Comparison of ENCODE assay signal across 15 cellular contexts in the genomic region with DNA sequence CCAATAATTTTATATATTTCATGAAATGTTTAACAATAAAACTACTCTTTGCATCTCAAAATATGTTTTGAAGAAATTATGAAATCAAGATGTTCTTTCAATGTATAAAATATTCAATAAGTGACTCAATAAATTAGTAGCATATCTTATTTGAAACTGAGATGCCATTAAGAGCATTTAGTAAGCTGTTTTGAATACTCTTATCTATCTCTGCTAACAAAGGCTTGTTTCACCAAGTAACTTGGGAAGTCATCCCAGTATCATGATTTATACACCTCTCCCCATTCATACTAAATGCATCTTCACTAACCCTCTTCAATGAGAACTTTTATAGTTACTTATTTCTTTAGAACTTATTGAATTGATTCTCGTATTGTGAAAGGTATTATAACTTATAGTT.
"Had no signal": no experiment of that assay in that cellular context is flagged by ENCODE, and none has a peak within 500 bp of the region (broad histone marks: within the 10 kb centered on the region; RNA-seq: fewer than 3 reads in every experiment).

No MANE protein-coding gene starts in this region.

- H3K27ac ChIP-seq: cardiac muscle cell, spleen, tibial nerve had no signal

- DNase-seq: activated CD4-positive, alpha-beta T cell treated with anti-CD3 and anti-CD28 coated beads for 1 hour; activated CD4-positive, alpha-beta T cell treated with anti-CD3 and anti-CD28 coated beads, Interleukin-2, amount 10 ng/mL, durations not matched to agents 7 days and 5 days; activated CD8-positive, alpha-beta T cell treated with anti-CD3 and anti-CD28 coated beads for 36 hours; activated naive CD8-positive, alpha-beta T cell treated with anti-CD3 and anti-CD28 coated beads, Interleukin-2, amount 50 U/mL, for 24 hours; activated T-cell treated with anti-CD3 and anti-CD28 coated beads, Interleukin-2, amount 50 U/mL, for 4 hours; cortex of kidney; foreskin melanocyte; left lung; mesendoderm; spleen; stimulated activated naive CD4-positive, alpha-beta T cell; T-helper 2 cell had no signal

- H3K4me3 ChIP-seq: cardiac muscle cell, left lung, lung, spleen, tibial nerve had no signal

- H3K27me3 ChIP-seq: cardiac muscle cell, left lung, spleen, tibial nerve had no signal

- H3K4me1 ChIP-seq: spleen had no signal

- H3K36me3 ChIP-seq: cardiac muscle cell, left lung, spleen, tibial nerve had no signal

- H3K9me3 ChIP-seq: left lung, spleen, tibial nerve had no signal
